9 cellular contexts compared by ENCODE assay signal in genomic region chr12:101857043-101857558, GRCh38. TPM values are rescaled to one million over a fixed set of nuclear protein-coding genes. Genes with fewer than 3 reads are reported as not detected.
DNase-seq lines count a peak whose midpoint lies in the region; ATAC-seq, FAIRE-seq and TF ChIP-seq lines count a peak whose summit lies in the region.
"Had no signal": no experiment of that assay in that cellular context is flagged by ENCODE, and none has a peak within 500 bp of the region (broad histone marks: within the 10 kb centered on the region; RNA-seq: fewer than 3 reads in every experiment).

No MANE protein-coding gene starts in this region.

- intact Hi-C loops in kidney (cut with DNase I) (no loop called here), sigmoid colon (cut with DNase I) (no loop called here), colonic mucosa (cut with DNase I) (no loop called here)

- DNase-seq in GM06990 (ENCODE audit: extremely low read depth, insufficient read length), result peak; percentile 65
- peak; percentile 82 for DNase-seq in NOMO-1 treated with dmso at 0.1 percent for 144 hours (lab: John Stamatoyannopoulos, UW; ENCODE audit: unreplicated experiment)
- no peak for DNase-seq in kidney
- DNase-seq in sigmoid colon, result no peak
- no peak for DNase-seq in activated CD4-positive, alpha-beta T cell treated with anti-CD3 and anti-CD28 coated beads for 1 hour
- DNase-seq in colonic mucosa, result no peak

- 13 to 48% methylated on average over 1 of the region's 1 CpG for WGBS in sigmoid colon, 2 donors

- H3K9ac ChIP-seq in kidney (ENCODE audit: low read length in 2 of 2) (no peak overlapping the region), colonic mucosa (ENCODE audit: low read depth in 2 of 2, low read length in 2 of 2) (no peak overlapping the region)

- no peaks in the 10 kb centered on the region for H3K36me3 ChIP-seq in GM06990 (ENCODE audit: control insufficient read depth, insufficient read depth, low read length)
- H3K36me3 ChIP-seq in kidney (ENCODE audit: control insufficient read depth in 1 of 2, insufficient read depth in 2 of 2, low read length in 2 of 2), result no peaks in the 10 kb centered on the region
- no peaks in the 10 kb centered on the region for H3K36me3 ChIP-seq in sigmoid colon
- no peaks in the 10 kb centered on the region for H3K36me3 ChIP-seq in colonic mucosa
- H3K36me3 ChIP-seq: cardiac muscle cell had no signal

- ATAC-seq in HG02623 (IDR thresholded peaks at IDR 0.05; ENCODE audit: unreplicated experiment) (peak; percentile 30), GM21515 (IDR thresholded peaks at IDR 0.05; ENCODE audit: unreplicated experiment) (no peak)

- TF ChIP-seq EP300 in sigmoid colon (IDR thresholded peaks at IDR 0.05), result no peak

- no peaks in the 10 kb centered on the region for H3K9me3 ChIP-seq in kidney (ENCODE audit: control insufficient read depth in 1 of 2, low read length in 2 of 2)
- no peaks in the 10 kb centered on the region for H3K9me3 ChIP-seq in sigmoid colon
- no peaks in the 10 kb centered on the region for H3K9me3 ChIP-seq in colonic mucosa

- TF ChIP-seq POLR2A in sigmoid colon (IDR thresholded peaks at IDR 0.05), result no peak

- H3K4me1 ChIP-seq in kidney (ENCODE audit: control insufficient read depth in 1 of 2, insufficient read depth in 1 of 2, low read depth in 1 of 2, low read length in 2 of 2), result peaks cover 8 to 11% of the 10 kb centered on the region in 2 donors
- H3K4me1 ChIP-seq in sigmoid colon, result peaks cover 0 to 20% (median 15%) of the 10 kb centered on the region in 4 donors
- H3K4me1 ChIP-seq in colonic mucosa, result no peaks in the 10 kb centered on the region

- FAIRE-seq in kidney (lab: Jason Lieb, UNC), result no peak

- H3K27ac ChIP-seq in kidney (ENCODE audit: low read depth in 2 of 2, low read length in 2 of 2) (peak overlapping the region; percentile 5 to 36), sigmoid colon (no peak overlapping the region), colonic mucosa (no peak overlapping the region)
- H3K27ac ChIP-seq: cardiac muscle cell had no signal

- no peak for TF ChIP-seq CTCF in GM06990 (IDR thresholded peaks at IDR 0.05; ENCODE audit: insufficient read depth, low read length, poor library complexity, severe bottlenecking)
- no peak for TF ChIP-seq CTCF in kidney (IDR thresholded peaks at IDR 0.05; ENCODE audit: borderline replicate concordance, extremely low read depth, insufficient read depth)
- TF ChIP-seq CTCF in sigmoid colon (IDR thresholded peaks at IDR 0.05), result no peak
- no peak for TF ChIP-seq CTCF in colonic mucosa (IDR thresholded peaks at IDR 0.05)

- H3K27me3 ChIP-seq in GM06990 (replicated peaks; ENCODE audit: control insufficient read depth, insufficient read depth, low read length) (no peaks in the 10 kb centered on the region), sigmoid colon (no peaks in the 10 kb centered on the region), colonic mucosa (no peaks in the 10 kb centered on the region)
- H3K27me3 ChIP-seq: cardiac muscle cell had no signal

- no peak overlapping the region for H3K4me3 ChIP-seq in GM06990 (replicated peaks; ENCODE audit: low read depth, low read length)
- H3K4me3 ChIP-seq in kidney (ENCODE audit: low read length in 2 of 2), result no peak overlapping the region
- H3K4me3 ChIP-seq in sigmoid colon, result no peak overlapping the region
- H3K4me3 ChIP-seq in colonic mucosa, result no peak overlapping the region
- H3K4me3 ChIP-seq: cardiac muscle cell had no signal

RNA-seq across cellular contexts. Expression of gene DRAM1, which starts 20.3 kb away (rescaled TPM):
- total RNA-seq in kidney, result 35.8 TPM
- 19.0 TPM for polyA plus RNA-seq in kidney (ENCODE audit: insufficient read depth, low read depth, low replicate concordance)
- 10 to 100 TPM; 13.3 to 21.6 (median 18.1) TPM for total RNA-seq in sigmoid colon
- polyA plus RNA-seq in sigmoid colon, result 10 to 100 TPM in 2 of 3 donors, 1 to 10 TPM in 1; 4.2 to 15.3 (median 10.9) TPM
- total RNA-seq in colonic mucosa, result 10 to 100 TPM in 1 of 2 donors, 1 to 10 TPM in 1; 4.0 to 10.0 TPM

RNA-seq across cellular contexts. Expression of gene GNPTAB, which starts 26.3 kb away (rescaled TPM):
- total RNA-seq in kidney (46.0 TPM), sigmoid colon (10 to 100 TPM; 22.7 to 42.2 (median 36.6) TPM), colonic mucosa (100 to 1,000 TPM in 1 of 2 donors, 10 to 100 TPM in 1; 49.1 to 103 TPM)
- polyA plus RNA-seq in kidney (ENCODE audit: insufficient read depth, low read depth, low replicate concordance) (17.8 TPM), sigmoid colon (10 to 100 TPM; 12.0 to 25.4 (median 13.8) TPM)

Comparison
In these comparisons a context has a peak if more than half of its experiments do, and no peak if none do; other contexts are left out.
1. DNase-seq: peak in GM06990 (single experiment) and NOMO-1 treated with dmso at 0.1 percent for 144 hours (single experiment); none in kidney (single experiment), sigmoid colon (single experiment), activated CD4-positive, alpha-beta T cell treated with anti-CD3 and anti-CD28 coated beads for 1 hour (single experiment) and colonic mucosa (single experiment).
2. H3K27ac ChIP-seq: peak in kidney (2 of 2); none in sigmoid colon (0 of 4) and colonic mucosa (single experiment).